Comparison of ENCODE assay signal across 33 cellular contexts in genomic region chr10:86004310-86004709, GRCh38.
"Had no signal": no experiment of that assay in that cellular context is flagged by ENCODE, and none has a peak within 500 bp of the region (broad histone marks: within the 10 kb centered on the region; RNA-seq: fewer than 3 reads in every experiment).

No MANE protein-coding gene starts in this region.

- H3K27ac ChIP-seq: adrenal gland, body of pancreas, colonic mucosa, esophagus muscularis mucosa, foreskin keratinocyte, WERI-Rb-1 had no signal

- H3K27me3 ChIP-seq: adrenal gland, body of pancreas, colonic mucosa, esophagus muscularis mucosa had no signal

- H3K9me3 Mint-ChIP-seq: activated CD8-positive, alpha-beta T cell treated with anti-CD3 and anti-CD28 coated beads for 36 hours; activated naive CD4-positive, alpha-beta T cell treated with anti-CD3 and anti-CD28 coated beads, Interleukin-2, amount 50 U/mL, for 24 hours; activated naive CD8-positive, alpha-beta T cell treated with anti-CD3 and anti-CD28 coated beads for 36 hours; activated naive CD8-positive, alpha-beta T cell treated with anti-CD3 and anti-CD28 coated beads, Interleukin-2, amount 50 U/mL, for 24 hours; activated T-cell treated with anti-CD3 and anti-CD28 coated beads, Interleukin-2, amount 50 U/mL, for 4 hours; activated T-helper 17 cell treated with anti-CD3 and anti-CD28 coated beads, Interleukin-2, amount 50 U/mL, for 72 hours; dendritic cell treated with granulocyte-macrophage colony-stimulating factor and Interleukin-4, amounts not matched to agents 40 ng/mL and 50 ng/mL, for 4 days; effector memory CD8-positive, alpha-beta T cell; T-helper 2 cell treated with Interferon-gamma antibody and Interleukin-4, amounts not matched to agents 5 μg/mL and 100 μg/mL, for 36 hours had no signal

- DNase-seq: activated B cell treated with CpG ODN at 0.5 μM for 24 hours; activated CD4-positive, alpha-beta T cell treated with anti-CD3 and anti-CD28 coated beads for 48 hours; activated CD4-positive, alpha-beta T cell treated with anti-CD3 and anti-CD28 coated beads, Interleukin-2, amount 50 U/mL, for 1 hour; activated CD4-positive, alpha-beta T cell treated with anti-CD3 and anti-CD28 coated beads, Interleukin-2, amount 50 U/mL, for 48 hours; activated CD8-positive, alpha-beta memory T cell treated with anti-CD3 and anti-CD28 coated beads for 24 hours; activated CD8-positive, alpha-beta T cell treated with anti-CD3 and anti-CD28 coated beads for 36 hours; activated effector memory CD4-positive, alpha-beta T cell treated with Interleukin-2 at 50 U/mL for 16 hours; activated gamma-delta T cell treated with Interleukin-2 at 50 U/mL for 16 hours; activated naive CD4-positive, alpha-beta T cell treated with Interleukin-2 at 50 U/mL for 16 hours; activated naive CD8-positive, alpha-beta T cell treated with anti-CD3 and anti-CD28 coated beads for 36 hours; activated naive CD8-positive, alpha-beta T cell treated with anti-CD3 and anti-CD28 coated beads, Interleukin-2, amount 50 U/mL, for 24 hours; activated T-cell treated with anti-CD3 and anti-CD28 coated beads, Interleukin-2, amount 50 U/mL, for 4 hours; amygdala; aorta; body of pancreas; central memory CD4-positive, alpha-beta T cell; cerebellar nuclear complex; colonic mucosa; effector CD4-positive, alpha-beta T cell; effector memory CD8-positive, alpha-beta T cell; erythroblast; foreskin keratinocyte; gastrocnemius medialis; hippocampal formation; T-helper 17 cell; T1000; WERI-Rb-1 had no signal

- H3K4me3 ChIP-seq: adrenal gland, body of pancreas, colonic mucosa, esophagus muscularis mucosa, gastrocnemius medialis had no signal

- H3K36me3 Mint-ChIP-seq: activated naive CD4-positive, alpha-beta T cell treated with anti-CD3 and anti-CD28 coated beads, Interleukin-2, amount 50 U/mL, for 24 hours; activated naive CD8-positive, alpha-beta T cell treated with anti-CD3 and anti-CD28 coated beads for 36 hours had no signal

- H3K27ac Mint-ChIP-seq: activated B cell treated with CpG ODN at 0.5 μM for 24 hours; activated CD8-positive, alpha-beta T cell treated with anti-CD3 and anti-CD28 coated beads for 36 hours; activated naive CD4-positive, alpha-beta T cell treated with anti-CD3 and anti-CD28 coated beads, Interleukin-2, amount 50 U/mL, for 24 hours; activated naive CD8-positive, alpha-beta T cell treated with anti-CD3 and anti-CD28 coated beads for 36 hours; activated naive CD8-positive, alpha-beta T cell treated with anti-CD3 and anti-CD28 coated beads, Interleukin-2, amount 50 U/mL, for 24 hours; activated T-helper 17 cell treated with anti-CD3 and anti-CD28 coated beads, Interleukin-2, amount 50 U/mL, for 72 hours; dendritic cell treated with granulocyte-macrophage colony-stimulating factor and Interleukin-4, amounts not matched to agents 40 ng/mL and 50 ng/mL, for 4 days; effector memory CD8-positive, alpha-beta T cell; T-helper 17 cell; T-helper 2 cell treated with Interferon-gamma antibody and Interleukin-4, amounts not matched to agents 5 μg/mL and 100 μg/mL, for 36 hours had no signal

- H3K4me3 Mint-ChIP-seq: activated B cell treated with CpG ODN at 0.5 μM for 24 hours; activated CD8-positive, alpha-beta T cell treated with anti-CD3 and anti-CD28 coated beads for 36 hours; activated naive CD4-positive, alpha-beta T cell treated with anti-CD3 and anti-CD28 coated beads, Interleukin-2, amount 50 U/mL, for 24 hours; activated naive CD8-positive, alpha-beta T cell treated with anti-CD3 and anti-CD28 coated beads for 36 hours; activated naive CD8-positive, alpha-beta T cell treated with anti-CD3 and anti-CD28 coated beads, Interleukin-2, amount 50 U/mL, for 24 hours; activated T-cell treated with anti-CD3 and anti-CD28 coated beads, Interleukin-2, amount 50 U/mL, for 4 hours; activated T-helper 17 cell treated with anti-CD3 and anti-CD28 coated beads, Interleukin-2, amount 50 U/mL, for 72 hours; dendritic cell treated with granulocyte-macrophage colony-stimulating factor and Interleukin-4, amounts not matched to agents 40 ng/mL and 50 ng/mL, for 4 days; effector memory CD8-positive, alpha-beta T cell; T-helper 17 cell; T-helper 2 cell treated with Interferon-gamma antibody and Interleukin-4, amounts not matched to agents 5 μg/mL and 100 μg/mL, for 36 hours had no signal

- H3K4me1 Mint-ChIP-seq: activated B cell treated with CpG ODN at 0.5 μM for 24 hours; activated naive CD4-positive, alpha-beta T cell treated with anti-CD3 and anti-CD28 coated beads, Interleukin-2, amount 50 U/mL, for 24 hours; activated naive CD8-positive, alpha-beta T cell treated with anti-CD3 and anti-CD28 coated beads for 36 hours; activated naive CD8-positive, alpha-beta T cell treated with anti-CD3 and anti-CD28 coated beads, Interleukin-2, amount 50 U/mL, for 24 hours; activated T-helper 17 cell treated with anti-CD3 and anti-CD28 coated beads, Interleukin-2, amount 50 U/mL, for 72 hours; T-helper 17 cell had no signal
